8 cellular contexts compared by ENCODE assay signal in genomic region chr7:31134246-31135188, GRCh38.
DNase-seq lines count a peak whose midpoint lies in the region; ATAC-seq and TF ChIP-seq lines count a peak whose summit lies in the region.

No MANE protein-coding gene starts in this region.

- no peak overlapping the region for H3K27ac ChIP-seq in CD8-positive, alpha-beta memory T cell (ENCODE audit: low read depth, low read length)

- no peaks in the 10 kb centered on the region for H3K27me3 ChIP-seq in CD8-positive, alpha-beta memory T cell (ENCODE audit: insufficient read depth, low read length, poor library complexity, severe bottlenecking)

- peak overlapping the region in 1 of 8 donors; percentile 63 for H3K27ac Mint-ChIP-seq in CD8-positive, alpha-beta memory T cell

- CTCF ChIA-PET in CD8-positive, alpha-beta memory T cell (lab: Charles Lee), result interaction anchor here (0.6 to 2.9 kb wide), 9 partner anchors 8 to 149 kb away, joined by 3 to 17 read pairs (median 4); no protein-coding TSS in a partner anchor

- peak in 3 of 5 donors; percentile 11 to 16 (median 12) for DNase-seq in CD8-positive, alpha-beta memory T cell
- peak; percentile 55 for DNase-seq in GM19238 (ENCODE audit: insufficient read length, low spot score)
- peak; percentile 60 for DNase-seq in NCI-H446 treated with DMSO at 0.1 percent for 48 hours (lab: John Stamatoyannopoulos, UW)
- DNase-seq in activated CD4-positive, alpha-beta T cell treated with anti-CD3 and anti-CD28 coated beads for 48 hours, result peak; percentile 64
- peak; percentile 51 for DNase-seq in epidermal melanocyte (ENCODE audit: insufficient read length, low spot score)
- peak in 2 of 3 donors; percentile 54 to 77 for DNase-seq in mucosa of descending colon
- DNase-seq in stimulated activated naive CD8-positive, alpha-beta T cell treated with anti-CD3 and anti-CD28 coated beads, Interleukin-15, Interleukin-2, amounts not matched to agents 100 U/mL and 50 U/mL, for 24 hours, result peak; percentile 53

- no peaks in the 10 kb centered on the region for H3K9me3 Mint-ChIP-seq in CD8-positive, alpha-beta memory T cell

- peaks cover 2 to 8% of the 10 kb centered on the region in 2 donors for H3K27me3 Mint-ChIP-seq in CD8-positive, alpha-beta memory T cell

- ATAC-seq in HG03378 (IDR thresholded peaks at IDR 0.05; ENCODE audit: unreplicated experiment) (peak; percentile 81), mucosa of descending colon (peak; percentile 86)
- ATAC-seq in stimulated activated naive CD8-positive, alpha-beta T cell treated with anti-CD3 and anti-CD28 coated beads, Interleukin-15, Interleukin-2, amounts not matched to agents 100 U/mL and 50 U/mL, for 24 hours, result peak; percentile 72

- intact Hi-C loops in mucosa of descending colon (cut with DNase I, micrococcal nuclease), result loop anchor here in 1 of 2 donors (10.0 kb wide), 1 partner anchor 600 kb away; no protein-coding TSS in a partner anchor

- H3K4me1 ChIP-seq in CD8-positive, alpha-beta memory T cell (ENCODE audit: insufficient read depth, low read length), result no peaks in the 10 kb centered on the region
- H3K4me1 ChIP-seq in mucosa of descending colon (ENCODE audit: low read depth), result no peaks in the 10 kb centered on the region

- POLR2A ChIA-PET in CD8-positive, alpha-beta memory T cell (lab: Charles Lee), result no interaction called here

- peak; percentile 48 for TF ChIP-seq CTCF in mucosa of descending colon (IDR thresholded peaks at IDR 0.05)

- no peak overlapping the region for H3K4me3 Mint-ChIP-seq in CD8-positive, alpha-beta memory T cell

- no peaks in the 10 kb centered on the region for H3K9me3 ChIP-seq in CD8-positive, alpha-beta memory T cell (ENCODE audit: low read length)
- no peaks in the 10 kb centered on the region for H3K9me3 ChIP-seq in mucosa of descending colon

- no peaks in the 10 kb centered on the region for H3K36me3 ChIP-seq in CD8-positive, alpha-beta memory T cell (ENCODE audit: insufficient read depth, low read length)
- H3K36me3 ChIP-seq in mucosa of descending colon (ENCODE audit: low read depth), result no peaks in the 10 kb centered on the region

- H3K4me3 ChIP-seq in CD8-positive, alpha-beta memory T cell (ENCODE audit: low read length), result no peak overlapping the region
- H3K4me3 ChIP-seq in mucosa of descending colon, result no peak overlapping the region

- peaks cover 0 to 7% (median 5%) of the 10 kb centered on the region in 3 donors for H3K4me1 Mint-ChIP-seq in CD8-positive, alpha-beta memory T cell

- H3K36me3 Mint-ChIP-seq in CD8-positive, alpha-beta memory T cell, result no peaks in the 10 kb centered on the region

Comparison
In these comparisons a context has a peak if more than half of its experiments do, and no peak if none do; other contexts are left out.
1. DNase-seq: peak in every context shown above with its lines; median percentile 66 in mucosa of descending colon; 64 in activated CD4-positive, alpha-beta T cell treated with anti-CD3 and anti-CD28 coated beads for 48 hours; 60 in NCI-H446 treated with DMSO at 0.1 percent for 48 hours; 55 in GM19238; 53 in stimulated activated naive CD8-positive, alpha-beta T cell treated with anti-CD3 and anti-CD28 coated beads, Interleukin-15, Interleukin-2, amounts not matched to agents 100 U/mL and 50 U/mL, for 24 hours; 51 in epidermal melanocyte; 12 in CD8-positive, alpha-beta memory T cell.